ENCODE assay signal across 8 cellular contexts in the genomic region with DNA sequence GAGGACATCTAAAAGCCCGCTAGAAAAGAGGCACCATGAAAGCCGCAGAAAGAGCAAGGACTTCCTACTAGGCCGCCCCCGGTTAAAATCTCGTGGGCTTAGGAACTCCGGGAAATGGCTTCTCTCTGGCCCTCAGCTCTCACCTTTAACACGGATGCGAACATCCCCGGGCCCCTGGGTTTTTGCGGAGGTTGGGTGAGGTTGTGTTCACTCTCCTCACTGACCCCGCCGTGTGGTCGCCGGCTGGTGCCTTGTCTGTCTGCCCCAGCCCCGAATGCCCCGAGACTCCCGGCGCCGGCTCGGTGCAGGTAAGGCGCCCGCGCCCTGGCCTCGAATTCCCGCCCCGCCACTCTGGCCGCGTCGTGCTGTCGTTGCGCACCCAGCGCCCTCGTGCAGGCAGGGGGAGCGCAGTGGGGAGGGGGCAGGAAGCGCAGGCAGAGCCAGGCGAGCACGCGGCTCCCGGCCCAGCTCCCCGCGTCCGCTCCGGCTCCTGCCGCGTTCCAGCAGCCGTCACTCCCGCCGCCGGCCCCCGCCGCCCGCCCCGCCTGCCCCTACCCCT. TPM values are rescaled to one million over a fixed set of nuclear protein-coding genes. Genes with fewer than 3 reads are reported as not detected.
DNase-seq lines count a peak whose midpoint lies in the region; ATAC-seq, FAIRE-seq and TF ChIP-seq lines count a peak whose summit lies in the region.

A gene (plus strand): TSS at position 437 of the 559 bp plus-strand sequence. CDS start 326 bp downstream, outside the sequence.

- H3K27ac Mint-ChIP-seq in T-cell = peak within 1 kb of the TSS; percentile 99 to 100

- H3K27me3 Mint-ChIP-seq in T-cell = no peaks in the 10 kb centered on the region

- no peak for TF ChIP-seq CTCF in ascending aorta (IDR thresholded peaks at IDR 0.05)

- CTCF ChIA-PET in T-cell (lab: Charles Lee) = interaction anchor here in 1 of 2 donors (0.5 to 1.8 kb wide), 4 partner anchors 27 to 80 kb away, joined by 3 to 6 read pairs (median 4); a partner anchor contains a TSS

- no peak for TF ChIP-seq POLR2A in GM12891 (IDR thresholded peaks at IDR 0.05; ENCODE audit: low read depth, low read length)

- H3K4me3 ChIP-seq in ascending aorta = peak within 1 kb of the TSS; percentile 62 to 66

- ATAC-seq in T-cell (replicated peaks in 1 of 4) = peak; percentile 57 to 72 (median 66)
- no peak for ATAC-seq in GM18870 (IDR thresholded peaks at IDR 0.05; ENCODE audit: unreplicated experiment)
- ATAC-seq in GM21360 (IDR thresholded peaks at IDR 0.05; ENCODE audit: unreplicated experiment) = no peak

- FAIRE-seq in GM12891 (lab: Jason Lieb, UNC) = peak; percentile 60

- DNase-seq in GM12891 (ENCODE audit: insufficient read length, low spot score) (peak; percentile 46), T-cell (peak; percentile 44 to 78 (median 65)), ascending aorta (ENCODE audit: low spot score in 2 of 2) (no peak), islet precursor cell (peak; percentile 81), putamen (ENCODE audit: low spot score) (no peak)
- peak; percentile 70 for DNase-seq in stimulated activated CD4-positive, alpha-beta T cell treated with anti-CD3 and anti-CD28 coated beads, Interleukin-4, amount 100 ng/mL, for 1 hour

- no peaks in the 10 kb centered on the region for H3K27me3 ChIP-seq in ascending aorta

- peak within 1 kb of the TSS; percentile 91 to 95 (median 94) for H3K4me3 Mint-ChIP-seq in T-cell

- POLR2A ChIA-PET in T-cell (lab: Charles Lee) = interaction anchor here (0.9 to 1.1 kb wide), 3 partner anchors 16 to 31 kb away, joined by 3 to 4 read pairs (median 3); no protein-coding TSS in a partner anchor

- peaks cover 67 to 68% (median 68%) of the 10 kb centered on the region in 3 donors for H3K4me1 Mint-ChIP-seq in T-cell

- H3K9me3 ChIP-seq in ascending aorta = no peaks in the 10 kb centered on the region

- no peaks in the 10 kb centered on the region for H3K36me3 ChIP-seq in ascending aorta

- H3K4me1 ChIP-seq in ascending aorta = peaks cover 2 to 4% of the 10 kb centered on the region in 2 donors

- no peak within 1 kb of the TSS for H3K27ac ChIP-seq in ascending aorta

- no peaks in the 10 kb centered on the region for H3K9me3 Mint-ChIP-seq in T-cell

- H3K36me3 Mint-ChIP-seq in T-cell = peaks cover 3% of the 10 kb centered on the region

- intact Hi-C loops in ascending aorta (cut with DNase I) = no loop called here

TF ChIP-seq in GM12891, 5 proteins besides CTCF, POLR2A, EP300 and RAD21:
- TF ChIP-seq POU2F2 (IDR thresholded peaks at IDR 0.05; ENCODE audit: low read depth, low read length) (no peak), SPI1 (IDR thresholded peaks at IDR 0.05; ENCODE audit: low read depth, low read length) (no peak)
TF ChIP-seq in GM12891: peak in this region for 0.

RNA-seq across cellular contexts. Expression of the gene that starts here (rescaled TPM):
- 0.86 TPM for polyA plus RNA-seq in GM12891 (2012; ENCODE audit: low read depth, missing spikeins)
- total RNA-seq in T-cell (10 to 100 TPM; 38.4 to 80.7 (median 74.7) TPM), ascending aorta (not detected)

Comparison
In these comparisons a context has a peak if more than half of its experiments do, and no peak if none do; other contexts are left out.
1. RNA of the gene that starts here (total RNA-seq): 38.4 to 80.7 TPM in T-cell; not detected in ascending aorta (single experiment); every median in the first group is over 10 times any median in the second.
2. DNase-seq: peak in GM12891 (single experiment), T-cell (34 of 34), islet precursor cell (single experiment) and stimulated activated CD4-positive, alpha-beta T cell treated with anti-CD3 and anti-CD28 coated beads, Interleukin-4, amount 100 ng/mL, for 1 hour (single experiment); none in ascending aorta (0 of 2) and putamen (single experiment).
3. ATAC-seq: peak in T-cell (4 of 4); none in GM18870 (single experiment) and GM21360 (single experiment).